19 cellular contexts compared by ENCODE assay signal in the genomic region with DNA sequence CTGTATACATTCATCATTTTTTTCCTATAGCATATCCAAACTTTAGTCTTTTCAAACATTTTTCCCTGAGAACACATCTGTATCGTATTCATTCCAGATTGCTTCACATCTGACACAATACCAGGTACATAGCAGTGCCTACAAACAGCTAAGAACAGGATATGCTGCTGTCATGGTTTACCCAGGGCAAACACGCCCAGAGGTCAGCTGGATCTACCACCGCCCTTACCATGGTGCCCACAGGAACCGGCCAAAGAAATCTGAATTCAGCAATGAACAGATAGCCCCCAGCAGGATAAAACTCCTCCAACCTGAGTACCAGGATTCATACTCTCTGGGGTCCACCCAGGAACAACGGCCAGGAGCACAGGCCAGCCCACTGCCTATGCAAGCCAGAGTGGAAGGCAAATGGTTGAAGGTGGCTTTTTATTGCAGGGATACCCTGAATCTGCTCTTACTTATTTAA. TPM values are rescaled to one million over a fixed set of nuclear protein-coding genes. Genes with fewer than 3 reads are reported as not detected.
DNase-seq lines count a peak whose midpoint lies in the region; ATAC-seq and TF ChIP-seq lines count a peak whose summit lies in the region.
"Had no signal": no experiment of that assay in that cellular context is flagged by ENCODE, and none has a peak within 500 bp of the region (broad histone marks: within the 10 kb centered on the region; RNA-seq: fewer than 3 reads in every experiment).

No MANE protein-coding gene starts in this region.

- dilution Hi-C loops in IMR-90 (cut with HindIII; ENCODE audit: low sequenced_read_pairs, unreplicated experiment), result no loop called here

- H3K4me1 Mint-ChIP-seq in brain, result peaks cover 52% of the 10 kb centered on the region
- peaks cover 48% of the 10 kb centered on the region for H3K4me1 Mint-ChIP-seq in stimulated activated memory B cell treated with anti-CD40 and anti-IgM and Interleukin-4, amounts not matched to agents 10 μg/mL and 1 μg/mL and 100 μg/mL, for 72 hours
- H3K4me1 Mint-ChIP-seq: activated CD8-positive, alpha-beta memory T cell treated with anti-CD3 and anti-CD28 coated beads, Interleukin-2, amount 10 ng/mL, durations not matched to agents 7 days and 5 days; activated T-helper 17 cell treated with anti-CD3 and anti-CD28 coated beads, Interleukin-2, amount 50 U/mL, for 72 hours had no signal

- H3K27ac ChIP-seq in IMR-90 (ENCODE audit: insufficient read depth, low read length) (no peak overlapping the region), mesendoderm (ENCODE audit: low read depth, low read length) (no peak overlapping the region), PC-9 (no peak overlapping the region; the same call in 1 of the 2 replicates)
- H3K27ac ChIP-seq: cardiac muscle cell, dorsolateral prefrontal cortex, SK-N-MC had no signal

- H2BK20ac ChIP-seq in IMR-90 (ENCODE audit: low read depth, low read length), result peak overlapping the region; percentile 75; the same call in 1 of the 2 replicates

- H4K5ac ChIP-seq in IMR-90 (ENCODE audit: low read depth, low read length) (no peak overlapping the region; the same call in 1 of the 2 replicates), mesendoderm (ENCODE audit: low read length) (no peak overlapping the region)

- intact Hi-C loops in IMR-90 (cut with micrococcal nuclease) (no loop called here), PC-9 (cut with micrococcal nuclease; ENCODE audit: unreplicated experiment) (no loop called here)

- ATAC-seq in IMR-90 (ENCODE audit: low read depth) (no peak), GM21529 (IDR thresholded peaks at IDR 0.05; ENCODE audit: unreplicated experiment) (no peak)
- no peak for ATAC-seq in stimulated activated memory B cell treated with anti-CD40 and anti-IgM and Interleukin-4, amounts not matched to agents 10 μg/mL and 1 μg/mL and 100 μg/mL, for 72 hours
- ATAC-seq: activated CD8-positive, alpha-beta memory T cell treated with anti-CD3 and anti-CD28 coated beads, Interleukin-2, amount 10 ng/mL, durations not matched to agents 7 days and 5 days; activated T-helper 17 cell treated with anti-CD3 and anti-CD28 coated beads, Interleukin-2, amount 50 U/mL, for 72 hours; sciatic nerve had no signal

- DNase-seq in IMR-90, result no peak
- no peak for DNase-seq in mesendoderm
- no peak for DNase-seq in OCI-M1 (lab: John Stamatoyannopoulos, UW)
- DNase-seq in HAP-1 (ENCODE audit: low spot score in 2 of 2), result no peak
- no peak for DNase-seq in PC-9
- DNase-seq: activated CD8-positive, alpha-beta memory T cell treated with anti-CD3 and anti-CD28 coated beads, Interleukin-2, amount 10 ng/mL, durations not matched to agents 7 days and 5 days; BE2C; DMS 273 treated with DMSO at 0.1 percent for 48 hours; NCI-H1436; NCI-H69 had no signal

- peaks cover 46% of the 10 kb centered on the region for H3K4me1 ChIP-seq in IMR-90 (ENCODE audit: control insufficient read depth, insufficient read depth, low read length)
- peaks cover 22% of the 10 kb centered on the region for H3K4me1 ChIP-seq in mesendoderm (ENCODE audit: control insufficient read depth, low read depth, low read length)
- H3K4me1 ChIP-seq in HAP-1, result peaks cover 34% of the 10 kb centered on the region
- H3K4me1 ChIP-seq in PC-9 (replicated peaks; ENCODE audit: insufficient read depth), result peaks cover 60% of the 10 kb centered on the region
- H3K4me1 ChIP-seq: BE2C had no signal

- H3K79me2 ChIP-seq in mesendoderm (ENCODE audit: control insufficient read depth, insufficient read depth, low read length), result no peaks in the 10 kb centered on the region
- peaks cover 98% of the 10 kb centered on the region for H3K79me2 ChIP-seq in PC-9 (ENCODE audit: low read depth)

- H4K8ac ChIP-seq in IMR-90 (ENCODE audit: low read depth in 2 of 2, low read length in 2 of 2) (peak overlapping the region; percentile 20 to 73; a peak in 2 of 4 replicates), mesendoderm (ENCODE audit: low read depth, low read length) (no peak overlapping the region)

- H3K36me3 Mint-ChIP-seq in brain, result no peaks in the 10 kb centered on the region
- peaks cover 5% of the 10 kb centered on the region for H3K36me3 Mint-ChIP-seq in stimulated activated memory B cell treated with anti-CD40 and anti-IgM and Interleukin-4, amounts not matched to agents 10 μg/mL and 1 μg/mL and 100 μg/mL, for 72 hours
- H3K36me3 Mint-ChIP-seq: activated CD8-positive, alpha-beta memory T cell treated with anti-CD3 and anti-CD28 coated beads, Interleukin-2, amount 10 ng/mL, durations not matched to agents 7 days and 5 days had no signal

- peak overlapping the region in 4 of 5 experiments; percentile 11 to 41 (median 21) for H3K27ac Mint-ChIP-seq in brain
- H3K27ac Mint-ChIP-seq in stimulated activated memory B cell treated with anti-CD40 and anti-IgM and Interleukin-4, amounts not matched to agents 10 μg/mL and 1 μg/mL and 100 μg/mL, for 72 hours, result peak overlapping the region; percentile 46
- H3K27ac Mint-ChIP-seq: activated CD8-positive, alpha-beta memory T cell treated with anti-CD3 and anti-CD28 coated beads, Interleukin-2, amount 10 ng/mL, durations not matched to agents 7 days and 5 days; activated T-helper 17 cell treated with anti-CD3 and anti-CD28 coated beads, Interleukin-2, amount 50 U/mL, for 72 hours had no signal

- TF ChIP-seq RAD21 in IMR-90 (IDR thresholded peaks at IDR 0.05; ENCODE audit: low read length), result no peak

- in situ Hi-C loops in IMR-90 (cut with MboI; ENCODE audit: low sequenced_read_pairs) (no loop called here), HAP-1 (cut with MboI; ENCODE audit: low sequenced_read_pairs) (no loop called here)

- peak overlapping the region; percentile 30 for H2AK9ac ChIP-seq in IMR-90 (replicated peaks; ENCODE audit: low read depth, low read length, poor library complexity)

- H3K4ac ChIP-seq in IMR-90 (ENCODE audit: low read depth, low read length) (peak overlapping the region; percentile 42), mesendoderm (ENCODE audit: low read depth, low read length) (peak overlapping the region; percentile 56)

- H2AFZ ChIP-seq in IMR-90 (replicated peaks; ENCODE audit: low read length, poor library complexity) (no peak overlapping the region), PC-9 (no peak overlapping the region)

- H3F3A ChIP-seq in PC-9 (ENCODE audit: insufficient read depth, low read depth), result peaks cover 54% of the 10 kb centered on the region; the same call in 1 of the 2 replicates

- CTCF ChIA-PET in IMR-90 (lab: Yijun Ruan, JAX) (interaction anchor here (0.5 kb wide), 1 partner anchor 42 kb away, joined by 3 read pairs; no protein-coding TSS in a partner anchor), PC-9 (lab: Charles Lee) (no interaction called here)

- H3K9ac ChIP-seq in IMR-90 (ENCODE audit: low read depth, low read length) (peak overlapping the region; percentile 16; the same call in 1 of the 2 replicates), mesendoderm (ENCODE audit: low read length) (peak overlapping the region; percentile 14)

- TF ChIP-seq POLR2A in IMR-90 (IDR thresholded peaks at IDR 0.05; ENCODE audit: low read depth, low read length), result no peak

- H3K56ac ChIP-seq in IMR-90 (ENCODE audit: extremely low read depth, insufficient read depth, low read length), result no peak overlapping the region
- H3K56ac ChIP-seq in mesendoderm (ENCODE audit: low read length), result peak overlapping the region; percentile 37

- H2BK120ac ChIP-seq in IMR-90 (ENCODE audit: low read depth, low read length) (peak overlapping the region; percentile 45), mesendoderm (ENCODE audit: low read depth, low read length) (no peak overlapping the region)

- POLR2A ChIA-PET in IMR-90 (lab: Charles Lee; ENCODE audit: unreplicated experiment) (no interaction called here), PC-9 (lab: Charles Lee; ENCODE audit: unreplicated experiment) (no interaction called here)

- H2BK15ac ChIP-seq in IMR-90 (ENCODE audit: low read depth, low read length) (peak overlapping the region; percentile 45; the same call in 1 of the 3 replicates), mesendoderm (replicated peaks; ENCODE audit: low read depth) (no peak overlapping the region)

- H2AK5ac ChIP-seq in IMR-90 (ENCODE audit: low read depth, low read length) (peak overlapping the region; percentile 41; the same call in 1 of the 2 replicates), mesendoderm (ENCODE audit: low read length) (no peak overlapping the region)

- H3K9me2 ChIP-seq in PC-9 (ENCODE audit: insufficient read depth), result no peaks in the 10 kb centered on the region

- peak overlapping the region; percentile 64; the same call in 1 of the 2 replicates for H4K91ac ChIP-seq in IMR-90 (ENCODE audit: insufficient read depth, low read depth, low read length)

- peaks cover 75% of the 10 kb centered on the region for H4K20me1 ChIP-seq in IMR-90 (ENCODE audit: insufficient read depth, low read length)
- peaks cover 71% of the 10 kb centered on the region for H4K20me1 ChIP-seq in PC-9 (ENCODE audit: insufficient read depth)

- peaks cover 21% of the 10 kb centered on the region for H3K27me3 Mint-ChIP-seq in brain
- H3K27me3 Mint-ChIP-seq in stimulated activated memory B cell treated with anti-CD40 and anti-IgM and Interleukin-4, amounts not matched to agents 10 μg/mL and 1 μg/mL and 100 μg/mL, for 72 hours, result no peaks in the 10 kb centered on the region

- TF ChIP-seq CTCF in IMR-90 (conservative IDR thresholded peaks at IDR 0.05; ENCODE audit: low read depth, low read length), result no peak
- TF ChIP-seq CTCF in brain (conservative IDR thresholded peaks at IDR 0.05), result no peak
- no peak for TF ChIP-seq CTCF in PC-9 (conservative IDR thresholded peaks at IDR 0.05)

- H2BK5ac ChIP-seq in IMR-90 (ENCODE audit: low read depth, low read length, poor library complexity, severe bottlenecking), result no peak overlapping the region
- H2BK5ac ChIP-seq in mesendoderm (ENCODE audit: low read length), result no peak overlapping the region

- H3K4me3 Mint-ChIP-seq in brain, result peak overlapping the region in 4 of 5 experiments; percentile 4 to 82 (median 47)
- no peak overlapping the region for H3K4me3 Mint-ChIP-seq in stimulated activated memory B cell treated with anti-CD40 and anti-IgM and Interleukin-4, amounts not matched to agents 10 μg/mL and 1 μg/mL and 100 μg/mL, for 72 hours
- H3K4me3 Mint-ChIP-seq: activated CD8-positive, alpha-beta memory T cell treated with anti-CD3 and anti-CD28 coated beads, Interleukin-2, amount 10 ng/mL, durations not matched to agents 7 days and 5 days; activated T-helper 17 cell treated with anti-CD3 and anti-CD28 coated beads, Interleukin-2, amount 50 U/mL, for 72 hours had no signal

- peaks cover 5% of the 10 kb centered on the region; the same call in 1 of the 2 replicates for H3K36me3 ChIP-seq in IMR-90 (ENCODE audit: control insufficient read depth, insufficient read depth, low read length)
- H3K36me3 ChIP-seq in mesendoderm (ENCODE audit: control insufficient read depth, insufficient read depth, low read length), result no peaks in the 10 kb centered on the region
- H3K36me3 ChIP-seq in HAP-1 (replicated peaks), result peaks cover 3% of the 10 kb centered on the region
- H3K36me3 ChIP-seq in PC-9 (ENCODE audit: low read depth), result peaks cover 28% of the 10 kb centered on the region
- H3K36me3 ChIP-seq: BE2C, cardiac muscle cell had no signal

- H3K4me2 ChIP-seq in IMR-90 (ENCODE audit: low read depth, low read length), result no peak overlapping the region; the same call in 1 of the 2 replicates
- no peak overlapping the region for H3K4me2 ChIP-seq in mesendoderm (ENCODE audit: low read length)
- no peak overlapping the region for H3K4me2 ChIP-seq in PC-9

- no peaks in the 10 kb centered on the region for H3K9me3 ChIP-seq in IMR-90 (ENCODE audit: control insufficient read depth, insufficient read depth, low read length)
- H3K9me3 ChIP-seq in HAP-1, result no peaks in the 10 kb centered on the region
- no peaks in the 10 kb centered on the region for H3K9me3 ChIP-seq in PC-9 (ENCODE audit: insufficient read depth, low read depth)
- H3K9me3 ChIP-seq: BE2C had no signal

- H3K9me1 ChIP-seq in IMR-90 (ENCODE audit: insufficient read depth, low read length), result peaks cover 44% of the 10 kb centered on the region

- no TSS peak for BruUV-seq in IMR-90 (replicated peaks; lab: Mats Ljungman, UMichigan)
- no TSS peak for BruUV-seq in PC-9 (replicated peaks; lab: Mats Ljungman, UMichigan)

- H3K18ac ChIP-seq in IMR-90 (ENCODE audit: low read depth, low read length) (no peak overlapping the region; the same call in 1 of the 2 replicates), mesendoderm (ENCODE audit: low read length) (no peak overlapping the region)

- H3K27me3 ChIP-seq in IMR-90 (ENCODE audit: control insufficient read depth, insufficient read depth, low read length), result no peaks in the 10 kb centered on the region
- H3K27me3 ChIP-seq in mesendoderm (ENCODE audit: insufficient read depth, low read length, poor library complexity), result no peaks in the 10 kb centered on the region
- H3K27me3 ChIP-seq in HAP-1 (ENCODE audit: low read depth), result no peaks in the 10 kb centered on the region
- H3K27me3 ChIP-seq in PC-9 (ENCODE audit: insufficient read depth, low read depth), result no peaks in the 10 kb centered on the region

- H3K23ac ChIP-seq in IMR-90 (ENCODE audit: low read depth, low read length) (peak overlapping the region; percentile 21), mesendoderm (ENCODE audit: low read length) (no peak overlapping the region)

- H3K14ac ChIP-seq in IMR-90 (replicated peaks; ENCODE audit: low read depth, low read length), result no peak overlapping the region; the same call in 1 of the 2 replicates

- peaks cover 0 to 2% (median 2%) of the 10 kb centered on the region in 5 experiments for H3K9me3 Mint-ChIP-seq in brain
- no peaks in the 10 kb centered on the region for H3K9me3 Mint-ChIP-seq in stimulated activated memory B cell treated with anti-CD40 and anti-IgM and Interleukin-4, amounts not matched to agents 10 μg/mL and 1 μg/mL and 100 μg/mL, for 72 hours
- H3K9me3 Mint-ChIP-seq: HFFc6 had no signal

- no peak overlapping the region for H3K4me3 ChIP-seq in IMR-90 (ENCODE audit: insufficient read depth, low read depth, low read length)
- no peak overlapping the region for H3K4me3 ChIP-seq in mesendoderm (ENCODE audit: low read length)
- H3K4me3 ChIP-seq in HAP-1, result no peak overlapping the region
- H3K4me3 ChIP-seq in PC-9, result no peak overlapping the region
- H3K4me3 ChIP-seq: cardiac muscle cell, dorsolateral prefrontal cortex, SK-N-MC had no signal

- WGBS in IMR-90 (ENCODE audit: extremely low coverage in 2 of 2, insufficient read length in 1 of 2), 2 experiments, result no CpG with 5 or more reads among the region's 5 CpGs
- no CpG with 5 or more reads among the region's 5 CpGs for WGBS in mesendoderm (ENCODE audit: extremely low coverage, insufficient coverage, low lambda C conversion rate)

- H3K79me1 ChIP-seq in IMR-90 (ENCODE audit: low read depth in 1 of 2, low read length in 2 of 2), result peaks cover 47 to 94% of the 10 kb centered on the region in 2 experiments
- H3K79me1 ChIP-seq in mesendoderm (ENCODE audit: low read length), result peaks cover 2% of the 10 kb centered on the region

RNA-seq across cellular contexts. Expression of a gene that starts 43.0 kb away (rescaled TPM):
- total RNA-seq in IMR-90 (2012; rRNA removed) (58.9 and 64.3 TPM in 2 replicates), PC-9 (2021) (111 and 143 TPM in 2 replicates)
- polyA plus RNA-seq in IMR-90 (2012; rRNA removed) (75.6 and 79.2 TPM in 2 replicates), brain (ENCODE audit: insufficient read depth, low read depth, low replicate concordance) (28.1 TPM)
- polyA plus RNA-seq in IMR-90 (2012; cell fraction: cytosol; rRNA removed), result 45.5 and 62.9 TPM in 2 replicates
- 103 and 160 TPM in 2 replicates for polyA plus RNA-seq in IMR-90 (2012; cell fraction: nucleus; rRNA removed; ENCODE audit: low replicate concordance)
- polyA plus RNA-seq in mesendoderm (2013, experiment 1 of 2), result 7.2 TPM
- 7.8 TPM for polyA plus RNA-seq in mesendoderm (2013, experiment 2 of 2)
